ENCODE assay signal across 2 cellular contexts in genomic region chr3:136920904-136921649, GRCh38.
A peak's percentile ranks its signal among the peaks of the same experiment; 100 is the strongest.
TF ChIP-seq lines count a peak whose summit lies in the region.

No MANE protein-coding gene starts in this region.

TF ChIP-seq in liver, 16 proteins besides CTCF, POLR2A, EP300 and RAD21:
- TF ChIP-seq GABPA (IDR thresholded peaks at IDR 0.05 in 1 of 2, conservative IDR thresholded peaks at IDR 0.05 in 1 of 2) (no peak), TAF1 (conservative IDR thresholded peaks at IDR 0.05) (no peak), RXRA (IDR thresholded peaks at IDR 0.05) (peak in 1 of 2 donors; percentile 11), HNF4A (conservative IDR thresholded peaks at IDR 0.05) (peak; percentile 20 to 38)

TF ChIP-seq in HepG2, 621 proteins besides CTCF, POLR2A, EP300 and RAD21:
- TF ChIP-seq ZNF205 (CRISPR knock-in tag; IDR thresholded peaks at IDR 0.05), result no peak
- no peak for TF ChIP-seq ZNF414 (CRISPR knock-in tag; IDR thresholded peaks at IDR 0.05)
- TF ChIP-seq FOXJ3 (CRISPR knock-in tag; IDR thresholded peaks at IDR 0.05; ENCODE audit: borderline replicate concordance), result no peak
- no peak for TF ChIP-seq ASH2L (IDR thresholded peaks at IDR 0.05; ENCODE audit: insufficient read length, low read depth, low read length)
- no peak for TF ChIP-seq CCDC6 (CRISPR knock-in tag; IDR thresholded peaks at IDR 0.05)
- no peak for TF ChIP-seq NFIB (CRISPR knock-in tag; IDR thresholded peaks at IDR 0.05; ENCODE audit: borderline replicate concordance)
- TF ChIP-seq FOXK2 (IDR thresholded peaks at IDR 0.05), result no peak
- TF ChIP-seq GLI4 (CRISPR knock-in tag; IDR thresholded peaks at IDR 0.05; ENCODE audit: borderline replicate concordance), result no peak
- TF ChIP-seq ZBTB20 (CRISPR knock-in tag; IDR thresholded peaks at IDR 0.05; ENCODE audit: borderline replicate concordance, low read depth), result no peak
- no peak for TF ChIP-seq NRL (CRISPR knock-in tag; IDR thresholded peaks at IDR 0.05; ENCODE audit: borderline replicate concordance)
- TF ChIP-seq ZBTB39 (CRISPR knock-in tag; IDR thresholded peaks at IDR 0.05), result no peak
- TF ChIP-seq ZNF841 (CRISPR knock-in tag; IDR thresholded peaks at IDR 0.05; ENCODE audit: borderline replicate concordance), result no peak
- TF ChIP-seq, protein P1, sequence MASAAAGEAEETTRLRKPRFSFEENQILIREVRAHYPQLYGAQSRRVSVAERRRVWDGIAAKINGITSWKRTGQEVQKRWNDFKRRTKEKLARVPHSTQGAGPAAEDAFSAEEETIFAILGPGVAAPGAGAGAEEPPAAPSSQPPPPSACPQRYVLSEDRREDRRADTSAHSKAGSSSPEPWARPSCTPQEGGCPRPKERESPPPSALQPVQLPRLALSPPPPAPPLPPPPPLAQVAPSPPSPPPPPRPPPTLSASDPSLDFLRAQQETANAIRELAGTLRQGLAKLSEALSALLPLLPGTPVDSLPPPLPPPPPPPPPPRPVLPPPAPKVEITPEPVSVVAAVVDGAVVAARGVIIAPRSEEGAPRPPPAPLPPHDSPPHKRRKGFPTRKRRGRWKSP (CRISPR knock-in tag; IDR thresholded peaks at IDR 0.05), result no peak
- TF ChIP-seq GTF3A (CRISPR knock-in tag; conservative IDR thresholded peaks at IDR 0.05), result no peak
- no peak for TF ChIP-seq RORA (CRISPR knock-in tag; IDR thresholded peaks at IDR 0.05)
- TF ChIP-seq TBP (CRISPR knock-in tag; IDR thresholded peaks at IDR 0.05), result no peak
- no peak for TF ChIP-seq ZNF329 (CRISPR knock-in tag; IDR thresholded peaks at IDR 0.05; ENCODE audit: low read depth)
